In the genomic region with DNA sequence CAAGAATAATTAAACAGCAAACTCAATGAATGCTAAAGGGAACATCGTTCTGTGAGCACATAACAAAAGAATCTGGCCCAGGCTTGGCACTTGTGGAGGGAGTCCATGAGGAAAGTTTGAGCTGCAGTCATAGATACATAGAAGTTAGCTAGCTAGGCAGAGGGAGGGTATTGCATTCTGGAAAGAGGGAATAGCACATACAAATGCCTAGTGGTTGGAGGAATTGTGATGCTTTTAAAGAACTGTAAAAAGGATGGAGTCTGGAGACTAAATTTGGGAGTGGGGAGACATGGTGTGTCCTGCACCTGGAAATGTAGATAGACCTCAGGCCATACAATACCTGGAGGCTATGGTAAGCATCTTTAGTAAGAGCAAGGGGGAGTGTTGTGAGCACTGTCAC, we compare ENCODE assay signal across 24 cellular contexts.
"Had no signal": no experiment of that assay in that cellular context is flagged by ENCODE, and none has a peak within 500 bp of the region (broad histone marks: within the 10 kb centered on the region; RNA-seq: fewer than 3 reads in every experiment).

No MANE protein-coding gene starts in this region.

- H3K27me3 Mint-ChIP-seq: effector memory CD8-positive, alpha-beta T cell; stimulated activated naive B cell treated with anti-CD40 and anti-IgM and Interleukin-4, amounts not matched to agents 10 μg/mL and 1 μg/mL and 100 μg/mL, for 72 hours had no signal

- H3K4me1 Mint-ChIP-seq: mesothelial cell of epicardium, nephron had no signal

- H3K9me3 ChIP-seq: left lung, pancreas, thoracic aorta, upper lobe of left lung had no signal

- H3K4me3 Mint-ChIP-seq: activated CD8-positive, alpha-beta T cell treated with anti-CD3 and anti-CD28 coated beads, Interleukin-2, amount 10 ng/mL, durations not matched to agents 7 days and 5 days; activated T-helper 1 cell treated with anti-CD3 and anti-CD28 coated beads, Interleukin-12 subunit alpha, Interleukin-12 subunit beta, Interleukin-2, Interleukin-4 antibody, amounts not matched to agents 30 ng/mL and 10 ng/mL and 1 ng/mL, durations not matched to agents 14 hours and 24 hours and 36 hours; effector memory CD8-positive, alpha-beta T cell; mesothelial cell of epicardium; nephron; stimulated activated naive B cell treated with anti-CD40 and anti-IgM and Interleukin-4, amounts not matched to agents 10 μg/mL and 1 μg/mL and 100 μg/mL, for 72 hours; T-helper 2 cell treated with Interferon-gamma antibody and Interleukin-4, amounts not matched to agents 5 μg/mL and 100 μg/mL, for 36 hours had no signal

- H3K27me3 ChIP-seq: left lung, pancreas, upper lobe of left lung had no signal

- H3K27ac Mint-ChIP-seq: activated CD8-positive, alpha-beta T cell treated with anti-CD3 and anti-CD28 coated beads, Interleukin-2, amount 10 ng/mL, durations not matched to agents 7 days and 5 days; activated naive CD4-positive, alpha-beta T cell treated with anti-CD3 and anti-CD28 coated beads, Interleukin-2, amount 50 U/mL, for 72 hours; activated T-helper 1 cell treated with anti-CD3 and anti-CD28 coated beads, Interleukin-12 subunit alpha, Interleukin-12 subunit beta, Interleukin-2, Interleukin-4 antibody, amounts not matched to agents 30 ng/mL and 10 ng/mL and 1 ng/mL, durations not matched to agents 14 hours and 24 hours and 36 hours; mesothelial cell of epicardium; nephron; stimulated activated naive B cell treated with anti-CD40 and anti-IgM and Interleukin-4, amounts not matched to agents 10 μg/mL and 1 μg/mL and 100 μg/mL, for 72 hours; T-helper 2 cell treated with Interferon-gamma antibody and Interleukin-4, amounts not matched to agents 5 μg/mL and 100 μg/mL, for 36 hours had no signal

- H3K9me3 Mint-ChIP-seq: activated T-helper 1 cell treated with anti-CD3 and anti-CD28 coated beads, Interleukin-12 subunit alpha, Interleukin-12 subunit beta, Interleukin-2, Interleukin-4 antibody, amounts not matched to agents 30 ng/mL and 10 ng/mL and 1 ng/mL, durations not matched to agents 14 hours and 24 hours and 36 hours; effector memory CD8-positive, alpha-beta T cell; mesothelial cell of epicardium; nephron; stimulated activated naive B cell treated with anti-CD40 and anti-IgM and Interleukin-4, amounts not matched to agents 10 μg/mL and 1 μg/mL and 100 μg/mL, for 72 hours; T-helper 2 cell treated with Interferon-gamma antibody and Interleukin-4, amounts not matched to agents 5 μg/mL and 100 μg/mL, for 36 hours had no signal

- H3K27ac ChIP-seq: left lung, pancreas, thoracic aorta, upper lobe of left lung, WERI-Rb-1 had no signal

- DNase-seq: activated CD4-positive, alpha-beta T cell treated with anti-CD3 and anti-CD28 coated beads for 1 hour; activated CD4-positive, alpha-beta T cell treated with anti-CD3 and anti-CD28 coated beads, Interleukin-2, amount 50 U/mL, for 1 hour; activated CD8-positive, alpha-beta T cell treated with anti-CD3 and anti-CD28 coated beads, Interleukin-2, amount 10 ng/mL, durations not matched to agents 7 days and 5 days; activated gamma-delta T cell; central memory CD4-positive, alpha-beta T cell; effector memory CD8-positive, alpha-beta T cell; foreskin melanocyte; hippocampal formation; kidney glomerular epithelial cell; left lung; pancreas; small intestine; stimulated activated naive B cell treated with anti-CD40 and anti-IgM and Interleukin-4, amounts not matched to agents 10 μg/mL and 1 μg/mL and 100 μg/mL, for 72 hours; upper lobe of left lung; WERI-Rb-1 had no signal

- H3K4me3 ChIP-seq: left lung, lung, pancreas, thoracic aorta, upper lobe of left lung had no signal

- H3K36me3 ChIP-seq: thoracic aorta, WERI-Rb-1 had no signal

- ATAC-seq: activated CD8-positive, alpha-beta T cell treated with anti-CD3 and anti-CD28 coated beads, Interleukin-2, amount 10 ng/mL, durations not matched to agents 7 days and 5 days; activated naive CD4-positive, alpha-beta T cell treated with anti-CD3 and anti-CD28 coated beads, Interleukin-2, amount 50 U/mL, for 72 hours; effector memory CD8-positive, alpha-beta T cell; esophagus mucosa; left lung; pancreas; sciatic nerve; stimulated activated naive B cell treated with anti-CD40 and anti-IgM and Interleukin-4, amounts not matched to agents 10 μg/mL and 1 μg/mL and 100 μg/mL, for 72 hours had no signal

- H3K36me3 Mint-ChIP-seq: activated naive CD4-positive, alpha-beta T cell treated with anti-CD3 and anti-CD28 coated beads, Interleukin-2, amount 50 U/mL, for 72 hours; mesothelial cell of epicardium had no signal

- H3K4me1 ChIP-seq: pancreas had no signal
